Comparison of ENCODE assay signal across 23 cellular contexts in genomic region chr7:66015440-66016130, GRCh38. TPM values are rescaled to one million over a fixed set of nuclear protein-coding genes. Genes with fewer than 3 reads are reported as not detected.
DNase-seq lines count a peak whose midpoint lies in the region; ATAC-seq, FAIRE-seq and TF ChIP-seq lines count a peak whose summit lies in the region.
"Had no signal": no experiment of that assay in that cellular context is flagged by ENCODE, and none has a peak within 500 bp of the region (broad histone marks: within the 10 kb centered on the region; RNA-seq: fewer than 3 reads in every experiment).

No MANE protein-coding gene starts in this region.

- H3K27me3 ChIP-seq in HepG2 (ENCODE audit: control insufficient read depth in 1 of 2, insufficient read depth in 2 of 2, low read length in 2 of 2), result no peaks in the 10 kb centered on the region
- no peaks in the 10 kb centered on the region for H3K27me3 ChIP-seq in right lobe of liver
- no peaks in the 10 kb centered on the region for H3K27me3 ChIP-seq in colonic mucosa
- no peaks in the 10 kb centered on the region for H3K27me3 ChIP-seq in mucosa of rectum (ENCODE audit: control insufficient read depth in 2 of 2, insufficient read depth in 2 of 2, low read length in 2 of 2)
- H3K27me3 ChIP-seq in CD4-positive, alpha-beta T cell (ENCODE audit: control insufficient read depth, insufficient read depth, low read length), result no peaks in the 10 kb centered on the region
- H3K27me3 ChIP-seq: SJSA1 had no signal

- no peak for FAIRE-seq in HepG2 (lab: Jason Lieb, UNC)

- no peak overlapping the region for H3K4me3 Mint-ChIP-seq in CD14-positive monocyte
- no peak overlapping the region for H3K4me3 Mint-ChIP-seq in CD4-positive, alpha-beta T cell
- H3K4me3 Mint-ChIP-seq: HFFc6 had no signal

- H3K4me3 ChIP-seq in HepG2 (replicated peaks in 1 of 3; ENCODE audit: insufficient read depth in 1 of 3, low read depth in 2 of 3, low read length in 3 of 3), result no peak overlapping the region; a peak in 1 of 6 replicates
- no peak overlapping the region for H3K4me3 ChIP-seq in right lobe of liver
- H3K4me3 ChIP-seq in colonic mucosa, result no peak overlapping the region
- H3K4me3 ChIP-seq in mucosa of rectum (ENCODE audit: low read length in 2 of 2), result no peak overlapping the region
- H3K4me3 ChIP-seq: SJSA1 had no signal

- CTCF ChIA-PET in HepG2 (lab: Yijun Ruan, JAX; ENCODE audit: low intra/inter-chr PET ratio, low total read pairs), result no interaction called here
- CTCF ChIA-PET in CD4-positive, alpha-beta T cell (lab: Charles Lee), result no interaction called here

- H3K27ac Mint-ChIP-seq in CD14-positive monocyte, result no peak overlapping the region
- H3K27ac Mint-ChIP-seq in CD4-positive, alpha-beta T cell, result no peak overlapping the region

- H3K4me2 ChIP-seq in HepG2 (ENCODE audit: low read depth, low read length), result peak overlapping the region; percentile 28

- no peak overlapping the region for H2AFZ ChIP-seq in HepG2 (ENCODE audit: low read length)

- WGBS in HepG2 (ENCODE audit: low lambda C conversion rate), result 34% methylated on average over 8 of the region's 8 CpGs
- 71% methylated on average over 6 of the region's 8 CpGs for WGBS in right lobe of liver (ENCODE audit: insufficient coverage, low coverage, low lambda C conversion rate, missing lambda C conversion rate)

- H3K9ac ChIP-seq in HepG2 (ENCODE audit: insufficient read depth, low read depth, low read length) (no peak overlapping the region), colonic mucosa (ENCODE audit: low read depth in 2 of 2, low read length in 2 of 2) (no peak overlapping the region), mucosa of rectum (ENCODE audit: low read depth in 1 of 2, low read length in 2 of 2) (no peak overlapping the region)

- H3K9me3 Mint-ChIP-seq in CD14-positive monocyte, result no peaks in the 10 kb centered on the region
- H3K9me3 Mint-ChIP-seq in CD4-positive, alpha-beta T cell, result no peaks in the 10 kb centered on the region
- H3K9me3 Mint-ChIP-seq: HFFc6 had no signal

- TF ChIP-seq CTCF in HepG2 (CRISPR knock-in tag; IDR thresholded peaks at IDR 0.05), result no peak
- no peak for TF ChIP-seq CTCF in right lobe of liver (IDR thresholded peaks at IDR 0.05)
- TF ChIP-seq CTCF in colonic mucosa (IDR thresholded peaks at IDR 0.05), result no peak
- no peak for TF ChIP-seq CTCF in CD14-positive monocyte (IDR thresholded peaks at IDR 0.05)
- no peak for TF ChIP-seq CTCF in CD4-positive, alpha-beta T cell (IDR thresholded peaks at IDR 0.05)

- TF ChIP-seq RAD21 in HepG2 (CRISPR knock-in tag; IDR thresholded peaks at IDR 0.05), result no peak

- no peaks in the 10 kb centered on the region for H3K79me2 ChIP-seq in HepG2 (ENCODE audit: insufficient read depth, low read length)

- no peak; the same call in 2 of the 3 replicates for ATAC-seq in HepG2
- ATAC-seq in right lobe of liver, result no peak
- ATAC-seq in HG03571 (IDR thresholded peaks at IDR 0.05; ENCODE audit: unreplicated experiment), result no peak
- no peak for ATAC-seq in CD4-positive, alpha-beta T cell (ENCODE audit: poor library complexity)
- ATAC-seq: Right ventricle myocardium inferior had no signal

- H3K4me1 Mint-ChIP-seq in CD14-positive monocyte, result no peaks in the 10 kb centered on the region
- no peaks in the 10 kb centered on the region for H3K4me1 Mint-ChIP-seq in CD4-positive, alpha-beta T cell (ENCODE audit: low read depth)

- H3K9me3 ChIP-seq in HepG2 (ENCODE audit: low read length), result no peaks in the 10 kb centered on the region
- no peaks in the 10 kb centered on the region for H3K9me3 ChIP-seq in right lobe of liver
- no peaks in the 10 kb centered on the region for H3K9me3 ChIP-seq in colonic mucosa
- no peaks in the 10 kb centered on the region for H3K9me3 ChIP-seq in mucosa of rectum (ENCODE audit: control insufficient read depth in 2 of 2, low read length in 2 of 2)
- H3K9me3 ChIP-seq in CD4-positive, alpha-beta T cell (ENCODE audit: control insufficient read depth, low read length), result no peaks in the 10 kb centered on the region
- H3K9me3 ChIP-seq: SJSA1 had no signal

- peaks cover 0 to 2% (median under 1%) of the 10 kb centered on the region in 3 donors for H3K27me3 Mint-ChIP-seq in CD14-positive monocyte (ENCODE audit: low read depth in 3 of 3)
- H3K27me3 Mint-ChIP-seq in CD4-positive, alpha-beta T cell, result no peaks in the 10 kb centered on the region

- H3K36me3 Mint-ChIP-seq in CD14-positive monocyte, result no peaks in the 10 kb centered on the region
- no peaks in the 10 kb centered on the region for H3K36me3 Mint-ChIP-seq in CD4-positive, alpha-beta T cell (ENCODE audit: low read depth)

- TF ChIP-seq POLR2A in HepG2 (IDR thresholded peaks at IDR 0.05; ENCODE audit: insufficient read depth in 1 of 2, low read depth in 2 of 2, low read length in 2 of 2), result no peak
- no peak for TF ChIP-seq POLR2A in right lobe of liver (IDR thresholded peaks at IDR 0.05)

- in situ Hi-C loops in HepG2 (cut with HindIII; ENCODE audit: extremely low pct_ligation_motif_present, low pct_unique_long_range_greater_than_20kb), result loop anchor here (25.0 kb wide), 1 partner anchor 278 kb away; no protein-coding TSS in a partner anchor

- intact Hi-C loops in HepG2 (cut with micrococcal nuclease; ENCODE audit: unreplicated experiment), result no loop called here
- intact Hi-C loops in right lobe of liver (cut with DNase I), result no loop called here
- intact Hi-C loops in colonic mucosa (cut with DNase I), result no loop called here
- intact Hi-C loops in CD14-positive monocyte (cut with micrococcal nuclease), result no loop called here
- intact Hi-C loops in CD4-positive, alpha-beta T cell (cut with DNase I, micrococcal nuclease), result no loop called here

- H3K27ac ChIP-seq in HepG2 (ENCODE audit: extremely low read length, insufficient read depth, low read length) (no peak overlapping the region), right lobe of liver (no peak overlapping the region), colonic mucosa (peak overlapping the region; percentile 33), mucosa of rectum (ENCODE audit: low read depth in 2 of 2, low read length in 2 of 2) (peak overlapping the region; percentile 7 to 61)
- no peak overlapping the region for H3K27ac ChIP-seq in CD4-positive, alpha-beta T cell (ENCODE audit: low read depth, low read length)
- H3K27ac ChIP-seq: HL-60 had no signal

- H4K20me1 ChIP-seq in HepG2 (ENCODE audit: insufficient read depth, low read length), result no peaks in the 10 kb centered on the region

- no TSS peak for BruUV-seq in HepG2 (replicated peaks; lab: Mats Ljungman, UMichigan)

- H3K36me3 ChIP-seq in HepG2 (replicated peaks in 1 of 2; ENCODE audit: control insufficient read depth in 1 of 2, insufficient read depth in 2 of 2, low read length in 2 of 2) (no peaks in the 10 kb centered on the region), right lobe of liver (no peaks in the 10 kb centered on the region), colonic mucosa (no peaks in the 10 kb centered on the region), mucosa of rectum (ENCODE audit: control insufficient read depth in 2 of 2, insufficient read depth in 2 of 2, low read length in 2 of 2) (no peaks in the 10 kb centered on the region)
- H3K36me3 ChIP-seq: SJSA1 had no signal

- no peak for DNase-seq in HepG2 (ENCODE audit: low spot score)
- no peak for DNase-seq in right lobe of liver
- peak; percentile 22 for DNase-seq in colonic mucosa
- DNase-seq in glomerular visceral epithelial cell (ENCODE audit: extremely low spot score), result no peak
- no peak for DNase-seq in CD14-positive monocyte (ENCODE audit: low spot score)
- DNase-seq in CD4-positive, alpha-beta T cell, result no peak
- DNase-seq: 8988T; AML-193; GF-D8; H7; KBM-7; NCI-H1105; NCI-H146; NCI-H2029; NCI-H510A treated with DMSO at 0.1 percent for 48 hours; NCI-H748 treated with DMSO at 0.1 percent for 48 hours; NK-92 treated with Interleukin-12 subunit alpha and Interleukin-12 subunit beta, amount 100 ng/mL, for 24 hours had no signal

- peaks cover 34% of the 10 kb centered on the region for H3K4me1 ChIP-seq in HepG2 (ENCODE audit: insufficient read depth, low read length)
- H3K4me1 ChIP-seq in right lobe of liver, result no peaks in the 10 kb centered on the region
- no peaks in the 10 kb centered on the region for H3K4me1 ChIP-seq in colonic mucosa
- H3K4me1 ChIP-seq in mucosa of rectum (ENCODE audit: control insufficient read depth in 2 of 2, insufficient read depth in 2 of 2, low read length in 2 of 2), result peaks cover 4 to 15% of the 10 kb centered on the region in 2 donors

- TF ChIP-seq EP300 in HepG2 (IDR thresholded peaks at IDR 0.05; ENCODE audit: low read depth in 2 of 2, low read length in 2 of 2) (no peak), HepG2 (CRISPR knock-in tag; IDR thresholded peaks at IDR 0.05; ENCODE audit: borderline replicate concordance) (no peak)

- POLR2A ChIA-PET in HepG2 (lab: Yijun Ruan, JAX), result no interaction called here
- POLR2A ChIA-PET in CD4-positive, alpha-beta T cell (lab: Charles Lee), result no interaction called here

TF ChIP-seq in HepG2, 621 proteins besides CTCF, POLR2A, EP300 and RAD21 (continues in another document):
- TF ChIP-seq U2AF2 (IDR thresholded peaks at IDR 0.05; ENCODE audit: low read depth, low read length) (no peak), HNRNPUL1 (IDR thresholded peaks at IDR 0.05; ENCODE audit: low read depth, low read length) (no peak)

RNA-seq across cellular contexts. Expression of gene GUSB, which starts 33.6 kb away (rescaled TPM):
- total RNA-seq in HepG2 (2016; rRNA removed; fragmentation: Illumina TruSeq; extraction: Trizol) (8.8 and 18.8 TPM in 2 replicates), right lobe of liver (10 to 100 TPM; 49.1 to 87.2 (median 67.7) TPM), colonic mucosa (10 to 100 TPM; 63.7 to 80.0 TPM)
- total RNA-seq in HepG2 (2016; cell fraction: cytosol; rRNA removed; fragmentation: Illumina TruSeq; extraction: Trizol; ENCODE audit: low read depth), result 11.7 and 12.8 TPM in 2 replicates
- 7.4 and 20.2 TPM in 2 replicates for total RNA-seq in HepG2 (2016; cell fraction: insoluble cytoplasmic fraction; rRNA removed; fragmentation: Illumina TruSeq; extraction: Trizol)
- total RNA-seq in HepG2 (2016; cell fraction: membrane; rRNA removed; fragmentation: Illumina TruSeq; extraction: Trizol), result 9.2 and 10.8 TPM in 2 replicates
- total RNA-seq in HepG2 (2016; cell fraction: nucleus; rRNA removed; fragmentation: Illumina TruSeq; extraction: Trizol), result 26.0 and 31.3 TPM in 2 replicates
- polyA plus RNA-seq in HepG2 (2011; rRNA removed) (57.6 and 60.0 TPM in 2 replicates), CD14-positive monocyte (100 to 1,000 TPM; 113 to 115 TPM)
- polyA plus RNA-seq in HepG2 (2011; cell fraction: cytosol; rRNA removed), result 46.9 and 57.2 TPM in 2 replicates
- polyA plus RNA-seq in HepG2 (2011; cell fraction: nucleus; rRNA removed), result 214 and 218 TPM in 2 replicates
- polyA plus RNA-seq in HepG2 (2012), result 46.7 and 48.2 TPM in 2 replicates
- 9.4 and 10.5 TPM in 2 replicates for polyA plus RNA-seq in HepG2 (2016; cell fraction: cytosol; fragmentation: Illumina TruSeq; extraction: Trizol; ENCODE audit: low read depth)
- 14.4 and 16.6 TPM in 2 replicates for polyA plus RNA-seq in HepG2 (2016; cell fraction: insoluble cytoplasmic fraction; fragmentation: Illumina TruSeq; extraction: Trizol; ENCODE audit: low read depth)
- 10.4 and 12.2 TPM in 2 replicates for polyA plus RNA-seq in HepG2 (2016; cell fraction: membrane; fragmentation: Illumina TruSeq; extraction: Trizol; ENCODE audit: low read depth)
- polyA plus RNA-seq in HepG2 (2016; cell fraction: nucleus; fragmentation: Illumina TruSeq; extraction: Trizol; ENCODE audit: insufficient read depth, low read depth), result 88.4 and 99.7 TPM in 2 replicates
- 85.0 and 99.2 TPM in 2 replicates for polyA minus RNA-seq in HepG2 (2011; rRNA and poly(A)+ RNA removed; ENCODE audit: low replicate concordance)
- 18.2 and 24.4 TPM in 2 replicates for polyA minus RNA-seq in HepG2 (2011; cell fraction: cytosol; rRNA and poly(A)+ RNA removed)
- polyA minus RNA-seq in HepG2 (2011; cell fraction: nucleus; rRNA and poly(A)+ RNA removed), result 23.9 and 27.4 TPM in 2 replicates
- 10 to 100 TPM; 42.9 to 49.7 TPM for total RNA-seq in CD4-positive, alpha-beta T cell

Comparison
In these comparisons a context has a peak if more than half of its experiments do, and no peak if none do; other contexts are left out.
1. H3K27ac ChIP-seq: peak in colonic mucosa (single experiment) and mucosa of rectum (2 of 2); none in HepG2 (single experiment), right lobe of liver (0 of 3) and CD4-positive, alpha-beta T cell (single experiment).